In the genomic region with DNA sequence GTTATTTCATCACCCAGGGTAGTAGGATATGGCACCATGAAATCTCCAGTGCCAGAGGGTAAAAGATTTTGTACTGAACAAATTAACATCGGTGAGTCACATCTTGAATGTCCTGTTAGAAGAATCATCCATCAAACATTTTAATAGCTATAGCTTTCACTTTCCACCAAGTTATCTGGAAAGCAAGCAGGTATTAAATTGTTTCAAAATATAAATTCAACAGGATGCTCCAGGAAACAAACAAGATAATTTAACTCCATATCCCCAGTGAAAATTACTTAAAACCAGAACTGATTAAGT, we compare ENCODE assay signal across 9 cellular contexts. TPM values are rescaled to one million over a fixed set of nuclear protein-coding genes. Genes with fewer than 3 reads are reported as not detected.
A peak's percentile ranks its signal among the peaks of the same experiment; 100 is the strongest.
DNase-seq lines count a peak whose midpoint lies in the region; ATAC-seq and TF ChIP-seq lines count a peak whose summit lies in the region.
"Had no signal": no experiment of that assay in that cellular context is flagged by ENCODE, and none has a peak within 500 bp of the region (broad histone marks: within the 10 kb centered on the region; RNA-seq: fewer than 3 reads in every experiment).

No MANE protein-coding gene starts in this region.

- H3K9me3 Mint-ChIP-seq in T-helper 2 cell treated with Interferon-gamma antibody and Interleukin-4, amounts not matched to agents 5 μg/mL and 100 μg/mL, for 36 hours = no peaks in the 10 kb centered on the region
- H3K9me3 Mint-ChIP-seq: CD14-positive monocyte had no signal

- WGBS in smooth muscle cell (ENCODE audit: low lambda C conversion rate) = 10% methylated on average over 1 of the region's 1 CpG

- H3K27ac ChIP-seq in RWPE2 (ENCODE audit: poor library complexity, severe bottlenecking) (peak overlapping the region; percentile 92), smooth muscle cell (ENCODE audit: low read depth) (peak overlapping the region; percentile 52)

- peaks cover 42% of the 10 kb centered on the region for H3K36me3 Mint-ChIP-seq in T-helper 2 cell treated with Interferon-gamma antibody and Interleukin-4, amounts not matched to agents 5 μg/mL and 100 μg/mL, for 36 hours (ENCODE audit: low read depth)

- H3K4me3 Mint-ChIP-seq in T-helper 2 cell treated with Interferon-gamma antibody and Interleukin-4, amounts not matched to agents 5 μg/mL and 100 μg/mL, for 36 hours = peak overlapping the region; percentile 56

- H3K4me1 Mint-ChIP-seq in T-helper 2 cell treated with Interferon-gamma antibody and Interleukin-4, amounts not matched to agents 5 μg/mL and 100 μg/mL, for 36 hours (ENCODE audit: low read depth) = peaks cover 60% of the 10 kb centered on the region

- H3K9ac ChIP-seq in smooth muscle cell (ENCODE audit: low read depth) = no peak overlapping the region

- H3K36me3 ChIP-seq in RWPE2 (ENCODE audit: low read depth) (peaks cover 72% of the 10 kb centered on the region), smooth muscle cell (ENCODE audit: low read depth) (peaks cover 7% of the 10 kb centered on the region)

- no peaks in the 10 kb centered on the region for H3K9me3 ChIP-seq in RWPE2 (ENCODE audit: severe bottlenecking)
- no peaks in the 10 kb centered on the region for H3K9me3 ChIP-seq in smooth muscle cell (replicated peaks; ENCODE audit: low read depth)

- peaks cover 63% of the 10 kb centered on the region for H4K20me1 ChIP-seq in smooth muscle cell (ENCODE audit: low read depth)

- H2AFZ ChIP-seq in smooth muscle cell (ENCODE audit: low read depth) = no peak overlapping the region

- H3K4me1 ChIP-seq in RWPE2 (ENCODE audit: insufficient read depth, poor library complexity, severe bottlenecking) = peaks cover 37% of the 10 kb centered on the region
- peaks cover 44% of the 10 kb centered on the region for H3K4me1 ChIP-seq in smooth muscle cell (ENCODE audit: low read depth)

- H3K4me3 ChIP-seq in RWPE2 (ENCODE audit: severe bottlenecking) (peak overlapping the region; percentile 63), fibroblast of pulmonary artery (replicated peaks; ENCODE audit: low read depth, low read length) (peak overlapping the region; percentile 20), smooth muscle cell (peak overlapping the region; percentile 95)

- peak overlapping the region; percentile 84 for H3K4me2 ChIP-seq in smooth muscle cell

- H3K27me3 ChIP-seq in RWPE2 (ENCODE audit: insufficient read depth, poor library complexity, severe bottlenecking) (no peaks in the 10 kb centered on the region), smooth muscle cell (ENCODE audit: low read depth) (no peaks in the 10 kb centered on the region)

- no peak overlapping the region for H3K27ac Mint-ChIP-seq in T-helper 2 cell treated with Interferon-gamma antibody and Interleukin-4, amounts not matched to agents 5 μg/mL and 100 μg/mL, for 36 hours

- peaks cover 66% of the 10 kb centered on the region for H3K79me2 ChIP-seq in smooth muscle cell (ENCODE audit: low read depth)

- TF ChIP-seq CTCF in RWPE2 (IDR thresholded peaks at IDR 0.05; ENCODE audit: poor library complexity, severe bottlenecking) (no peak), fibroblast of pulmonary artery (IDR thresholded peaks at IDR 0.05; ENCODE audit: low read length, missing control alignments) (no peak), smooth muscle cell (IDR thresholded peaks at IDR 0.05; ENCODE audit: borderline replicate concordance, insufficient read depth, poor library complexity, severe bottlenecking) (no peak)

- no peak for DNase-seq in T-helper 2 cell treated with Interferon-gamma antibody and Interleukin-4, amounts not matched to agents 5 μg/mL and 100 μg/mL, for 36 hours (ENCODE audit: low spot score)
- no peak for DNase-seq in T-helper 2 cell
- DNase-seq in RWPE2 (ENCODE audit: low spot score) = no peak
- peak; percentile 36 for DNase-seq in fibroblast of pulmonary artery (ENCODE audit: low read depth)
- no peak for DNase-seq in smooth muscle cell (lab: John Stamatoyannopoulos, UW; ENCODE audit: unreplicated experiment)
- DNase-seq in NCI-H345 (lab: John Stamatoyannopoulos, UW) = no peak
- DNase-seq in stimulated activated CD4-positive, alpha-beta T cell treated with anti-CD3 and anti-CD28 coated beads, Interleukin-1b, Interleukin-23, amount 100 ng/mL, for 48 hours = no peak
- DNase-seq in stimulated activated CD4-positive, alpha-beta T cell treated with anti-CD3 and anti-CD28 coated beads, Interleukin-12 subunit alpha, Interleukin-12 subunit beta, amount 100 ng/mL, for 4 hours = no peak

- no peaks in the 10 kb centered on the region for H3K27me3 Mint-ChIP-seq in T-helper 2 cell treated with Interferon-gamma antibody and Interleukin-4, amounts not matched to agents 5 μg/mL and 100 μg/mL, for 36 hours (ENCODE audit: low read depth)

- ATAC-seq in RWPE2 (ENCODE audit: low read depth) = peak; percentile 41

- H3F3A ChIP-seq in smooth muscle cell (ENCODE audit: low read depth) = peaks cover 49% of the 10 kb centered on the region

RNA-seq across cellular contexts. Expression of a gene that starts 2.4 kb away (rescaled TPM):
- total RNA-seq in smooth muscle cell = 52.1 and 61.8 TPM in 2 replicates
- polyA plus RNA-seq in smooth muscle cell = 24.9 and 25.3 TPM in 2 replicates

RNA-seq across cellular contexts. Expression of a gene that starts 21.4 kb away (rescaled TPM):
- 194 and 200 TPM in 2 replicates for total RNA-seq in smooth muscle cell
- 57.9 and 61.3 TPM in 2 replicates for polyA plus RNA-seq in smooth muscle cell

RNA-seq across cellular contexts. Expression of a gene that starts 30.4 kb away (rescaled TPM):
- total RNA-seq in smooth muscle cell = 7.0 and 11.1 TPM in 2 replicates
- 10.4 and 11.7 TPM in 2 replicates for polyA plus RNA-seq in smooth muscle cell

Comparison
In these comparisons a context has a peak if more than half of its experiments do, and no peak if none do; other contexts are left out.
1. H3K4me3 ChIP-seq: peak in every context shown above with its lines; median percentile 95 in smooth muscle cell; 63 in RWPE2; 20 in fibroblast of pulmonary artery.